In genomic region chr9:95316794-95317118, GRCh38 we compare ENCODE assay signal across 8 cellular contexts. TPM values are rescaled to one million over a fixed set of nuclear protein-coding genes. Genes with fewer than 3 reads are reported as not detected.
DNase-seq lines count a peak whose midpoint lies in the region; ATAC-seq and TF ChIP-seq lines count a peak whose summit lies in the region.

No MANE protein-coding gene starts in this region.

- peak overlapping the region; percentile 85 for H3K4me2 ChIP-seq in osteoblast (ENCODE audit: insufficient read depth, low read length)

- peak overlapping the region; percentile 26 for H3K27ac ChIP-seq in osteoblast (ENCODE audit: low read depth, low read length)

- H3K9me3 ChIP-seq in osteoblast (ENCODE audit: low read depth, low read length) = no peaks in the 10 kb centered on the region

- peak overlapping the region; percentile 87 for H2AFZ ChIP-seq in osteoblast (ENCODE audit: low read length)

- peaks cover 5% of the 10 kb centered on the region for H3K4me1 ChIP-seq in osteoblast (ENCODE audit: insufficient read depth, low read length)

- intact Hi-C loops in activated T-helper 2 cell treated with anti-CD3 and anti-CD28 coated beads, Interferon-gamma antibody, Interleukin-2, Interleukin-4, amounts not matched to agents 10 μg/mL and 5 μg/mL and 100 μg/mL, durations not matched to agents 14 hours and 24 hours and 36 hours (cut with micrococcal nuclease) = loop anchor here (2.0 kb wide), 2 partner anchors 194 to 590 kb away; partner anchors contain the start of gene AOPEP

- H3K4me1 Mint-ChIP-seq in activated T-helper 2 cell treated with anti-CD3 and anti-CD28 coated beads, Interferon-gamma antibody, Interleukin-2, Interleukin-4, amounts not matched to agents 10 μg/mL and 5 μg/mL and 100 μg/mL, durations not matched to agents 14 hours and 24 hours and 36 hours (ENCODE audit: low read depth) = peaks cover 30% of the 10 kb centered on the region

- peak overlapping the region; percentile 90 for H3K4me3 Mint-ChIP-seq in activated T-helper 2 cell treated with anti-CD3 and anti-CD28 coated beads, Interferon-gamma antibody, Interleukin-2, Interleukin-4, amounts not matched to agents 10 μg/mL and 5 μg/mL and 100 μg/mL, durations not matched to agents 14 hours and 24 hours and 36 hours (ENCODE audit: low read depth)

- no peak for TF ChIP-seq CTCF in osteoblast (IDR thresholded peaks at IDR 0.05; ENCODE audit: extremely low read depth, low read depth, low read length)

- H3K79me2 ChIP-seq in osteoblast (ENCODE audit: insufficient read depth, low read length) = peaks cover 8% of the 10 kb centered on the region

- ATAC-seq in GM19351 (IDR thresholded peaks at IDR 0.05; ENCODE audit: unreplicated experiment) (peak; percentile 53), HG03378 (IDR thresholded peaks at IDR 0.05; ENCODE audit: unreplicated experiment) (peak; percentile 35)

- peak; percentile 62 for DNase-seq in DMS79 (lab: John Stamatoyannopoulos, UW)
- peak; percentile 57 for DNase-seq in NCI-H345 treated with DMSO at 0.1 percent for 48 hours (lab: John Stamatoyannopoulos, UW; ENCODE audit: unreplicated experiment)
- DNase-seq in activated T-helper 2 cell treated with anti-CD3 and anti-CD28 coated beads, Interferon-gamma antibody, Interleukin-2, Interleukin-4, amounts not matched to agents 10 μg/mL and 5 μg/mL and 100 μg/mL, durations not matched to agents 14 hours and 24 hours and 36 hours (ENCODE audit: low spot score) = no peak
- DNase-seq in globus pallidus (ENCODE audit: low spot score) = peak; percentile 22
- DNase-seq in osteoblast (ENCODE audit: insufficient read length, low spot score, missing footprints) = peak; percentile 92
- no peak for DNase-seq in SK-N-DZ (ENCODE audit: low spot score)

- H3K36me3 Mint-ChIP-seq in activated T-helper 2 cell treated with anti-CD3 and anti-CD28 coated beads, Interferon-gamma antibody, Interleukin-2, Interleukin-4, amounts not matched to agents 10 μg/mL and 5 μg/mL and 100 μg/mL, durations not matched to agents 14 hours and 24 hours and 36 hours (ENCODE audit: low read depth) = no peaks in the 10 kb centered on the region

- H3K27me3 ChIP-seq in osteoblast (ENCODE audit: insufficient read depth, low read length) = no peaks in the 10 kb centered on the region

- no peaks in the 10 kb centered on the region for H3K36me3 ChIP-seq in osteoblast (ENCODE audit: insufficient read depth, low read length)

- peaks cover 7% of the 10 kb centered on the region for H3K27me3 Mint-ChIP-seq in activated T-helper 2 cell treated with anti-CD3 and anti-CD28 coated beads, Interferon-gamma antibody, Interleukin-2, Interleukin-4, amounts not matched to agents 10 μg/mL and 5 μg/mL and 100 μg/mL, durations not matched to agents 14 hours and 24 hours and 36 hours (ENCODE audit: low read depth)

- no peaks in the 10 kb centered on the region for H4K20me1 ChIP-seq in osteoblast (ENCODE audit: insufficient read depth, low read length)

- H3K27ac Mint-ChIP-seq in activated T-helper 2 cell treated with anti-CD3 and anti-CD28 coated beads, Interferon-gamma antibody, Interleukin-2, Interleukin-4, amounts not matched to agents 10 μg/mL and 5 μg/mL and 100 μg/mL, durations not matched to agents 14 hours and 24 hours and 36 hours = peak overlapping the region; percentile 57

- H3K4me3 ChIP-seq in osteoblast (ENCODE audit: insufficient read depth, low read length) = peak overlapping the region; percentile 97

- no peaks in the 10 kb centered on the region for H3K9me3 Mint-ChIP-seq in activated T-helper 2 cell treated with anti-CD3 and anti-CD28 coated beads, Interferon-gamma antibody, Interleukin-2, Interleukin-4, amounts not matched to agents 10 μg/mL and 5 μg/mL and 100 μg/mL, durations not matched to agents 14 hours and 24 hours and 36 hours

RNA-seq across cellular contexts. Expression of gene FANCC, which starts 0.8 kb away (rescaled TPM):
- 12.6 and 16.8 TPM in 2 replicates for total RNA-seq in activated T-helper 2 cell treated with anti-CD3 and anti-CD28 coated beads, Interferon-gamma antibody, Interleukin-2, Interleukin-4, amounts not matched to agents 10 μg/mL and 5 μg/mL and 100 μg/mL, durations not matched to agents 14 hours and 24 hours and 36 hours
- total RNA-seq in osteoblast = 4.7 and 5.4 TPM in 2 replicates
- 7.5 and 14.5 TPM in 2 replicates for polyA plus RNA-seq in SK-N-DZ (2014; cell fraction: cytosol; rRNA removed)
- 13.0 and 24.7 TPM in 2 replicates for polyA plus RNA-seq in SK-N-DZ (2014; cell fraction: nucleus; rRNA removed)

Comparison
In these comparisons a context has a peak if more than half of its experiments do, and no peak if none do; other contexts are left out.
1. DNase-seq: peak in DMS79 (single experiment), NCI-H345 treated with DMSO at 0.1 percent for 48 hours (single experiment), globus pallidus (single experiment) and osteoblast (single experiment); none in activated T-helper 2 cell treated with anti-CD3 and anti-CD28 coated beads, Interferon-gamma antibody, Interleukin-2, Interleukin-4, amounts not matched to agents 10 μg/mL and 5 μg/mL and 100 μg/mL, durations not matched to agents 14 hours and 24 hours and 36 hours (single experiment) and SK-N-DZ (single experiment).